In the genomic region with DNA sequence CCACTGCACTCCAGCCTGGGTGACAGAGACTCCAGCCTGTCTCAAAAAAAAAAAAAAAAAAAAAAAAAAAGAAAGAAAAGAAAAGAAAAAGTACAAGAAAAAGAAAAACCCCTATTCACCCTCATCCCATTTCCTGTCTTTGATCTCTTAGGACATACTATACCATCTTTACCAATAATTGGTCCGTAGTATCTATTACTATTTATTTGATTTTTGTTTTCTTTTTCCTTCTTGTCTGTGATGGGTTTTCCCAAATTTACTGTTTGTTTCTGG, we compare ENCODE assay signal across 8 cellular contexts. TPM values are rescaled to one million over a fixed set of nuclear protein-coding genes. Genes with fewer than 3 reads are reported as not detected.
DNase-seq lines count a peak whose midpoint lies in the region; ATAC-seq, FAIRE-seq and TF ChIP-seq lines count a peak whose summit lies in the region.

No MANE protein-coding gene starts in this region.

- CTCF ChIA-PET in CD4-positive, alpha-beta T cell (lab: Charles Lee): interaction anchor here (1.4 to 2.1 kb wide), 3 partner anchors 20 to 79 kb away, joined by 3 to 13 read pairs (median 8); a partner anchor contains a TSS
- CTCF ChIA-PET in IMR-90 (lab: Yijun Ruan, JAX): no interaction called here
- CTCF ChIA-PET in K562 (lab: Yijun Ruan, JAX; ENCODE audit: low intra/inter-chr PET ratio): no interaction called here

- no peaks in the 10 kb centered on the region for H3K79me1 ChIP-seq in IMR-90 (ENCODE audit: low read depth in 1 of 2, low read length in 2 of 2)

- H3K27ac ChIP-seq in CD4-positive, alpha-beta T cell (ENCODE audit: low read depth, low read length): peak overlapping the region; percentile 73
- no peak overlapping the region for H3K27ac ChIP-seq in IMR-90 (ENCODE audit: insufficient read depth, low read length)
- H3K27ac ChIP-seq in K562 (ENCODE audit: extremely low read depth, low read depth, low read length): peak overlapping the region; percentile 75; the same call in 2 of the 3 replicates
- H3K27ac ChIP-seq in neural cell (ENCODE audit: low read length): peak overlapping the region; percentile 95

- no peak overlapping the region for H4K8ac ChIP-seq in IMR-90 (ENCODE audit: low read depth in 2 of 2, low read length in 2 of 2)

- TF ChIP-seq RAD21 in IMR-90 (IDR thresholded peaks at IDR 0.05; ENCODE audit: low read length) (no peak), K562 (CRISPR knock-in tag; conservative IDR thresholded peaks at IDR 0.05 in 1 of 2, IDR thresholded peaks at IDR 0.05 in 1 of 2) (no peak), neural cell (conservative IDR thresholded peaks at IDR 0.05) (no peak)

- POLR2A ChIA-PET in CD4-positive, alpha-beta T cell (lab: Charles Lee): interaction anchor here (1.2 to 1.6 kb wide), 5 partner anchors 24 to 288 kb away, joined by 3 to 14 read pairs (median 5); a partner anchor contains a TSS
- POLR2A ChIA-PET in IMR-90 (lab: Charles Lee; ENCODE audit: unreplicated experiment): no interaction called here
- POLR2A ChIA-PET in K562 (lab: Yijun Ruan, JAX): interaction anchor here (0.7 to 2.9 kb wide), 3 partner anchors 14 to 79 kb away, joined by 3 to 13 read pairs (median 4); no protein-coding TSS in a partner anchor

- TF ChIP-seq EP300 in K562 (IDR thresholded peaks at IDR 0.05; ENCODE audit: low read length) (no peak), neural cell (conservative IDR thresholded peaks at IDR 0.05; ENCODE audit: poor library complexity, severe bottlenecking) (no peak)

- dilution Hi-C loops in IMR-90 (cut with HindIII; ENCODE audit: low sequenced_read_pairs, unreplicated experiment): no loop called here

- no peak overlapping the region for H3K23ac ChIP-seq in IMR-90 (ENCODE audit: low read depth, low read length)

- H4K20me1 ChIP-seq in IMR-90 (ENCODE audit: insufficient read depth, low read length) (peaks cover 2% of the 10 kb centered on the region; the same call in 1 of the 2 replicates), K562 (replicated peaks; ENCODE audit: control insufficient read depth, insufficient read depth, low read length) (no peaks in the 10 kb centered on the region), neural cell (ENCODE audit: insufficient read depth) (no peaks in the 10 kb centered on the region)

- H3K27me3 Mint-ChIP-seq in CD4-positive, alpha-beta T cell: peaks cover 5% of the 10 kb centered on the region

- H3K36me3 ChIP-seq in IMR-90 (ENCODE audit: control insufficient read depth, insufficient read depth, low read length) (no peaks in the 10 kb centered on the region), K562 (ENCODE audit: control insufficient read depth, insufficient read depth, low read length) (no peaks in the 10 kb centered on the region), neural cell (ENCODE audit: insufficient read depth, low read length) (no peaks in the 10 kb centered on the region)

- no peak for TF ChIP-seq POLR2A in IMR-90 (IDR thresholded peaks at IDR 0.05; ENCODE audit: low read depth, low read length)
- no peak for TF ChIP-seq POLR2A in K562 (conservative IDR thresholded peaks at IDR 0.05)

- no peak overlapping the region for H3K4me3 ChIP-seq in IMR-90 (ENCODE audit: insufficient read depth, low read depth, low read length)
- H3K4me3 ChIP-seq in K562: peak overlapping the region; percentile 53
- peak overlapping the region; percentile 74 for H3K4me3 ChIP-seq in neural cell (ENCODE audit: low read length)

- BruUV-seq in IMR-90 (replicated peaks; lab: Mats Ljungman, UMichigan) (no TSS peak), K562 (replicated peaks; lab: Mats Ljungman, UMichigan) (no TSS peak)

- H2AK9ac ChIP-seq in IMR-90 (replicated peaks; ENCODE audit: low read depth, low read length, poor library complexity): no peak overlapping the region

- no peak overlapping the region for H2AFZ ChIP-seq in IMR-90 (replicated peaks; ENCODE audit: low read length, poor library complexity)
- H2AFZ ChIP-seq in K562 (ENCODE audit: low read depth, low read length): peak overlapping the region; percentile 96
- no peak overlapping the region for H2AFZ ChIP-seq in neural cell (ENCODE audit: low read depth, low read length)

- H2BK5ac ChIP-seq in IMR-90 (ENCODE audit: low read depth, low read length, poor library complexity, severe bottlenecking): no peak overlapping the region

- intact Hi-C loops in CD4-positive, alpha-beta T cell (cut with DNase I, micrococcal nuclease): loop anchor here (1.0 to 10.0 kb wide), 5 partner anchors 42 to 438 kb away; a partner anchor contains a TSS
- intact Hi-C loops in IMR-90 (cut with micrococcal nuclease): loop anchor here (1.0 to 5.0 kb wide), 2 partner anchors 42 to 81 kb away; a partner anchor contains a TSS
- intact Hi-C loops in K562 (cut with micrococcal nuclease): loop anchor here (2.0 to 5.0 kb wide), 4 partner anchors 44 to 161 kb away; a partner anchor contains a TSS

- no peaks in the 10 kb centered on the region for H3K9me3 Mint-ChIP-seq in CD4-positive, alpha-beta T cell

- no CpG with 5 or more reads among the region's 1 CpG for WGBS in IMR-90 (ENCODE audit: extremely low coverage in 2 of 2, insufficient read length in 1 of 2), 2 experiments
- WGBS in K562 (ENCODE audit: insufficient coverage, low coverage, missing lambda C conversion rate): 0% methylated on average over 1 of the region's 1 CpG

- H3K4me3 Mint-ChIP-seq in CD4-positive, alpha-beta T cell: peak overlapping the region; percentile 85

- no peak overlapping the region for H3K56ac ChIP-seq in IMR-90 (ENCODE audit: extremely low read depth, insufficient read depth, low read length)

- H2BK15ac ChIP-seq in IMR-90 (ENCODE audit: low read depth, low read length): no peak overlapping the region

- no peaks in the 10 kb centered on the region for H3K9me3 ChIP-seq in CD4-positive, alpha-beta T cell (ENCODE audit: control insufficient read depth, low read length)
- no peaks in the 10 kb centered on the region for H3K9me3 ChIP-seq in IMR-90 (ENCODE audit: control insufficient read depth, insufficient read depth, low read length)
- no peaks in the 10 kb centered on the region for H3K9me3 ChIP-seq in K562 (replicated peaks; ENCODE audit: control insufficient read depth, insufficient read depth, low read depth, low read length)
- H3K9me3 ChIP-seq in neural cell (ENCODE audit: low read length): no peaks in the 10 kb centered on the region

- H3K18ac ChIP-seq in IMR-90 (ENCODE audit: low read depth, low read length): no peak overlapping the region

- H3K9ac ChIP-seq in IMR-90 (ENCODE audit: low read depth, low read length) (no peak overlapping the region), K562 (ENCODE audit: insufficient read depth in 1 of 2, low read depth in 2 of 2, low read length in 2 of 2) (peak overlapping the region; percentile 65 to 71; a peak in 3 of 4 replicates), neural cell (ENCODE audit: low read length) (peak overlapping the region; percentile 79)

- no peak overlapping the region for H2BK120ac ChIP-seq in IMR-90 (ENCODE audit: low read depth, low read length)

- TF ChIP-seq CTCF in CD4-positive, alpha-beta T cell (IDR thresholded peaks at IDR 0.05): no peak
- TF ChIP-seq CTCF in IMR-90 (conservative IDR thresholded peaks at IDR 0.05; ENCODE audit: low read depth, low read length) (no peak), K562 (IDR thresholded peaks at IDR 0.05 in 2 of 3, conservative IDR thresholded peaks at IDR 0.05 in 1 of 3; ENCODE audit: insufficient read depth in 2 of 3, low read depth in 1 of 3, low read length in 3 of 3) (no peak), neural cell (IDR thresholded peaks at IDR 0.05; ENCODE audit: poor library complexity, severe bottlenecking) (no peak)

- H3K4me1 Mint-ChIP-seq in CD4-positive, alpha-beta T cell (ENCODE audit: low read depth): peaks cover 55% of the 10 kb centered on the region

- in situ Hi-C loops in IMR-90 (cut with MboI; ENCODE audit: low sequenced_read_pairs) (no loop called here), K562 (cut with MboI) (no loop called here)

- H3K14ac ChIP-seq in IMR-90 (replicated peaks; ENCODE audit: low read depth, low read length): no peak overlapping the region

- H3K9me2 ChIP-seq in neural cell (ENCODE audit: insufficient read depth, low read length): no peaks in the 10 kb centered on the region

- H3K27ac Mint-ChIP-seq in CD4-positive, alpha-beta T cell: peak overlapping the region; percentile 95

- peaks cover 14% of the 10 kb centered on the region for H3F3A ChIP-seq in neural cell (ENCODE audit: insufficient read depth, low read length, poor library complexity, severe bottlenecking)

- H3K27me3 ChIP-seq in CD4-positive, alpha-beta T cell (ENCODE audit: control insufficient read depth, insufficient read depth, low read length): no peaks in the 10 kb centered on the region
- H3K27me3 ChIP-seq in IMR-90 (ENCODE audit: control insufficient read depth, insufficient read depth, low read length) (no peaks in the 10 kb centered on the region), K562 (ENCODE audit: control insufficient read depth in 2 of 2, insufficient read depth in 2 of 2, low read length in 2 of 2) (no peaks in the 10 kb centered on the region), neural cell (ENCODE audit: insufficient read depth, low read depth, low read length) (no peaks in the 10 kb centered on the region)

- H3K4me2 ChIP-seq in IMR-90 (ENCODE audit: low read depth, low read length): peak overlapping the region; percentile 4; the same call in 1 of the 2 replicates
- H3K4me2 ChIP-seq in K562 (ENCODE audit: insufficient read depth, low read length): peak overlapping the region; percentile 97
- H3K4me2 ChIP-seq in neural cell (ENCODE audit: low read length): peak overlapping the region; percentile 66

- FAIRE-seq in K562 (lab: Jason Lieb, UNC): no peak

- H3K9me1 ChIP-seq in IMR-90 (ENCODE audit: insufficient read depth, low read length): peaks cover 5% of the 10 kb centered on the region; the same call in 1 of the 2 replicates
- no peaks in the 10 kb centered on the region for H3K9me1 ChIP-seq in K562 (ENCODE audit: control insufficient read depth, insufficient read depth, low read length)

- H2BK20ac ChIP-seq in IMR-90 (ENCODE audit: low read depth, low read length): no peak overlapping the region

- H3K36me3 Mint-ChIP-seq in CD4-positive, alpha-beta T cell (ENCODE audit: low read depth): peaks cover 16% of the 10 kb centered on the region

- no peak for DNase-seq in CD4-positive, alpha-beta T cell
- DNase-seq in IMR-90 (no peak), K562 (ENCODE audit: extremely low read depth in 1 of 4, low spot score in 3 of 4) (peak in 1 of 4 experiments; percentile 13), Kasumi-1 (lab: John Stamatoyannopoulos, UW) (no peak), NOMO-1 treated with dmso at 0.1 percent for 144 hours (lab: John Stamatoyannopoulos, UW; ENCODE audit: unreplicated experiment) (no peak), amniotic stem cell (lab: John Stamatoyannopoulos, UW) (no peak)

- no peak overlapping the region for H4K5ac ChIP-seq in IMR-90 (ENCODE audit: low read depth, low read length)

- no peak overlapping the region for H3K4ac ChIP-seq in IMR-90 (ENCODE audit: low read depth, low read length)

- H3K79me2 ChIP-seq in K562 (ENCODE audit: control insufficient read depth, insufficient read depth, low read length) (no peaks in the 10 kb centered on the region), neural cell (replicated peaks; ENCODE audit: insufficient read depth, low read length) (no peaks in the 10 kb centered on the region)

- H2AK5ac ChIP-seq in IMR-90 (ENCODE audit: low read depth, low read length): no peak overlapping the region

- H3K4me1 ChIP-seq in IMR-90 (ENCODE audit: control insufficient read depth, insufficient read depth, low read length): peaks cover 1% of the 10 kb centered on the region; the same call in 1 of the 2 replicates
- peaks cover 10 to 27% of the 10 kb centered on the region in 2 experiments; a peak in 4 of 5 replicates for H3K4me1 ChIP-seq in K562 (replicated peaks in 1 of 2; ENCODE audit: control insufficient read depth in 2 of 2, insufficient read depth in 2 of 2, low read length in 2 of 2)

- ATAC-seq in CD4-positive, alpha-beta T cell (ENCODE audit: poor library complexity): no peak
- no peak for ATAC-seq in IMR-90 (ENCODE audit: low read depth)
- ATAC-seq in K562: no peak
- ATAC-seq in HG02610 (IDR thresholded peaks at IDR 0.05; ENCODE audit: unreplicated experiment): no peak

- H4K91ac ChIP-seq in IMR-90 (ENCODE audit: insufficient read depth, low read depth, low read length): no peak overlapping the region

RNA-seq across cellular contexts. Expression of a gene that starts 41.6 kb away (rescaled TPM):
- 10 to 100 TPM; 19.5 to 19.9 TPM for total RNA-seq in CD4-positive, alpha-beta T cell
- 277 and 304 TPM in 2 replicates for total RNA-seq in IMR-90 (2012; rRNA removed)
- polyA plus RNA-seq in IMR-90 (2012; rRNA removed): 221 and 241 TPM in 2 replicates
- 143 and 192 TPM in 2 replicates for polyA plus RNA-seq in IMR-90 (2012; cell fraction: cytosol; rRNA removed)
- polyA plus RNA-seq in IMR-90 (2012; cell fraction: nucleus; rRNA removed; ENCODE audit: low replicate concordance): 74.7 and 103 TPM in 2 replicates
- 187 and 270 TPM in 2 replicates for total RNA-seq in K562 (2011; cell fraction: chromatin; rRNA removed; ENCODE audit: low replicate concordance)
- total RNA-seq in K562 (2011; cell fraction: nucleolus; rRNA removed): 352 and 378 TPM in 2 replicates
- 244 and 324 TPM in 2 replicates for total RNA-seq in K562 (2011; cell fraction: nucleoplasm; rRNA removed)
- total RNA-seq in K562 (2014; rRNA removed): 158 and 178 TPM in 2 replicates
- total RNA-seq in K562 (2014; rRNA removed; fragmentation: Illumina TruSeq; extraction: Trizol): 82.7 and 91.5 TPM in 2 replicates
- total RNA-seq in K562 (2015; rRNA removed; fragmentation: Illumina TruSeq; extraction: Trizol): 136 TPM in 2 replicates
- 159 and 161 TPM in 2 replicates for total RNA-seq in K562 (2021)
- 146 and 186 TPM in 2 replicates for polyA plus RNA-seq in K562 (2011; rRNA removed)
- 107 and 158 TPM in 2 replicates for polyA plus RNA-seq in K562 (2011; cell fraction: cytosol; rRNA removed)
- polyA plus RNA-seq in K562 (2011; cell fraction: nucleus; rRNA removed): 149 and 181 TPM in 2 replicates
- polyA plus RNA-seq in K562 (2012): 137 and 177 TPM in 2 replicates
- polyA plus RNA-seq in K562 (2014; fragmentation: Illumina TruSeq; extraction: Trizol): 143 and 175 TPM in 2 replicates
- polyA plus RNA-seq in K562 (2014; fragmentation: Nextera tagmentation; extraction: Ambion mirVana): 10 to 100 TPM in 1 of 2 experiments, 1 to 10 TPM in 1; 9.1 to 14.5 TPM
- polyA plus RNA-seq in K562 (2014; rRNA removed): 155 and 171 TPM in 2 replicates
- 147 and 177 TPM in 2 replicates for polyA minus RNA-seq in K562 (2011; rRNA and poly(A)+ RNA removed)
- polyA minus RNA-seq in K562 (2011; cell fraction: cytosol; rRNA and poly(A)+ RNA removed): 90.9 and 121 TPM in 2 replicates
- polyA minus RNA-seq in K562 (2011; cell fraction: nucleus; rRNA and poly(A)+ RNA removed): 30.0 and 68.5 TPM in 2 replicates
- 41.8 and 45.6 TPM in 2 replicates for polyA plus RNA-seq in neural cell
- 45.6 and 51.6 TPM in 2 replicates for polyA minus RNA-seq in neural cell

Comparison
In these comparisons a context has a peak if more than half of its experiments do, and no peak if none do; other contexts are left out.
1. H3K4me2 ChIP-seq: peak in every context shown above with its lines; median percentile 97 in K562; 66 in neural cell; 4 in IMR-90.
2. RNA of a gene that starts 41.6 kb away (total RNA-seq): 277 to 304 TPM in IMR-90 and 82.7 to 378 TPM in K562; 19.5 to 19.9 TPM in CD4-positive, alpha-beta T cell; every median in the first group is over 4 times any median in the second.